21 cellular contexts compared by ENCODE assay signal in the genomic region with DNA sequence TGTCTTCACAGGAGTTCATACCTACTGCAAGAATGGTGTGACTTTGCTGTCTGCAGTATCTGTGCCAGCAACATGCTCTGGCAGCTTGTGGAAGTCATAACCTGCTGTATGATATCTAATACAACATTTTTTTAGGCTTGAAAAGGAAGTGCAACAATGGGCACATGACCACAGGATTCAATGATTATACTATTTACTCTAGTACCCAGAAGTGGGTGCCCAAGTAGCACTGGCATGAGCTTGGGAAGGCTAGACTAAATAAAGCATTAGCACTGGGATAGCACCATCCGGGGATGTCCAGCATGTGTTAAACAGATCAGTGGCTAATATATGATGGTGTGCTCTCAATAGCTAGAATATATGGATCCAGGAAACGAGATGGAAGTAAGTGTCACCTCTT.
"Had no signal": no experiment of that assay in that cellular context is flagged by ENCODE, and none has a peak within 500 bp of the region (broad histone marks: within the 10 kb centered on the region; RNA-seq: fewer than 3 reads in every experiment).

No MANE protein-coding gene starts in this region.

- ATAC-seq: heart left ventricle; mucosa of descending colon; natural killer cell; sciatic nerve; stimulated activated naive B cell treated with anti-CD40 and anti-IgM and Interleukin-4, amounts not matched to agents 10 μg/mL and 1 μg/mL and 100 μg/mL, for 72 hours; stimulated activated naive CD8-positive, alpha-beta T cell treated with anti-CD3 and anti-CD28 coated beads, Interleukin-15, amount 100 ng/mL, for 72 hours had no signal

- FAIRE-seq: endothelial cell of umbilical vein, frontal cortex, islet of Langerhans had no signal

- H3K9me3 ChIP-seq: heart left ventricle, mucosa of descending colon, spleen, testis, transverse colon had no signal

- H3K4me3 ChIP-seq: coronary artery, heart left ventricle, mucosa of descending colon, spleen, testis, transverse colon had no signal

- H3K36me3 ChIP-seq: heart left ventricle, spleen, transverse colon had no signal

- H3K27me3 ChIP-seq: testis, transverse colon had no signal

- H3K27ac ChIP-seq: coronary artery, heart left ventricle, spleen, testis, transverse colon had no signal

- H3K4me1 ChIP-seq: testis had no signal

- DNase-seq: effector CD4-positive, alpha-beta T cell; endodermal cell; heart left ventricle; hippocampal formation; kidney glomerular epithelial cell; mucosa of descending colon; natural killer cell; posterior cingulate gyrus; spleen; stimulated activated CD4-positive, alpha-beta T cell treated with anti-CD3 and anti-CD28 coated beads, Interleukin-15, amount 100 ng/mL, for 24 hours; stimulated activated CD4-positive, alpha-beta T cell treated with anti-CD3 and anti-CD28 coated beads, Interleukin-1b, Interleukin-23, amount 100 ng/mL, for 48 hours; stimulated activated CD4-positive, alpha-beta T cell treated with anti-CD3 and anti-CD28 coated beads, Interleukin-4, amount 100 ng/mL, for 4 hours; stimulated activated naive B cell treated with anti-CD40 and anti-IgM and Interleukin-4, amounts not matched to agents 10 μg/mL and 1 μg/mL and 100 μg/mL, for 72 hours; stimulated activated naive CD8-positive, alpha-beta T cell treated with anti-CD3 and anti-CD28 coated beads, Interleukin-15, amount 100 ng/mL, for 72 hours; testis; transverse colon had no signal
